8 cellular contexts compared by ENCODE assay signal in genomic region chr16:2152695-2153506, GRCh38. TPM values are rescaled to one million over a fixed set of nuclear protein-coding genes. Genes with fewer than 3 reads are reported as not detected.
DNase-seq lines count a peak whose midpoint lies in the region; ATAC-seq and TF ChIP-seq lines count a peak whose summit lies in the region.

No MANE protein-coding gene starts in this region.

- POLR2A ChIA-PET in IMR-90 (lab: Charles Lee; ENCODE audit: unreplicated experiment): interaction anchor here (0.5 kb wide), 1 partner anchor 32 kb away, joined by 5 read pairs; no protein-coding TSS in a partner anchor

- H3K18ac ChIP-seq in IMR-90 (ENCODE audit: low read depth, low read length): no peak overlapping the region

- H3K14ac ChIP-seq in IMR-90 (replicated peaks; ENCODE audit: low read depth, low read length): peak overlapping the region; percentile 97

- peak overlapping the region; percentile 57 for H2AFZ ChIP-seq in IMR-90 (replicated peaks; ENCODE audit: low read length, poor library complexity)

- H3K4ac ChIP-seq in IMR-90 (ENCODE audit: low read depth, low read length): peak overlapping the region; percentile 49

- H3K27me3 ChIP-seq in IMR-90 (ENCODE audit: control insufficient read depth, insufficient read depth, low read length): no peaks in the 10 kb centered on the region

- H3K36me3 ChIP-seq in IMR-90 (ENCODE audit: control insufficient read depth, insufficient read depth, low read length): peaks cover 32% of the 10 kb centered on the region

- H2BK15ac ChIP-seq in IMR-90 (ENCODE audit: low read depth, low read length): no peak overlapping the region

- H2BK5ac ChIP-seq in IMR-90 (ENCODE audit: low read depth, low read length, poor library complexity, severe bottlenecking): peak overlapping the region; percentile 7

- TF ChIP-seq CTCF in IMR-90 (conservative IDR thresholded peaks at IDR 0.05; ENCODE audit: low read depth, low read length): no peak

- H3K9me3 Mint-ChIP-seq in activated T-cell treated with anti-CD3 and anti-CD28 coated beads, Interleukin-2, amount 50 U/mL, for 72 hours: no peaks in the 10 kb centered on the region

- no peak for TF ChIP-seq RAD21 in IMR-90 (IDR thresholded peaks at IDR 0.05; ENCODE audit: low read length)

- peak overlapping the region; percentile 70 to 90 for H3K4me3 Mint-ChIP-seq in activated T-cell treated with anti-CD3 and anti-CD28 coated beads, Interleukin-2, amount 50 U/mL, for 72 hours

- ATAC-seq in IMR-90 (ENCODE audit: low read depth) (no peak), HG03025 (IDR thresholded peaks at IDR 0.05; ENCODE audit: low FRiP score, unreplicated experiment) (no peak)
- no peak for ATAC-seq in activated T-cell treated with anti-CD3 and anti-CD28 coated beads, Interleukin-2, amount 50 U/mL, for 72 hours (replicated peaks in 1 of 2)

- peaks cover 91% of the 10 kb centered on the region for H4K20me1 ChIP-seq in IMR-90 (ENCODE audit: insufficient read depth, low read length)

- 0 out of 2 replicates have a peak, but pooled peaks have one; percentile 39 for TF ChIP-seq POLR2A in IMR-90 (IDR thresholded peaks at IDR 0.05; ENCODE audit: low read depth, low read length)

- WGBS in IMR-90 (ENCODE audit: extremely low coverage in 2 of 2, insufficient read length in 1 of 2), 2 experiments: 8% methylated on average over 2 of the region's 25 CpGs; no CpG with 5 or more reads in 1 of the 2 experiments

- H3K4me1 ChIP-seq in IMR-90 (ENCODE audit: control insufficient read depth, insufficient read depth, low read length): peaks cover 48% of the 10 kb centered on the region

- CTCF ChIA-PET in IMR-90 (lab: Yijun Ruan, JAX): no interaction called here

- peak overlapping the region; percentile 62 for H3K27ac ChIP-seq in IMR-90 (ENCODE audit: insufficient read depth, low read length)

- no peak overlapping the region for H4K91ac ChIP-seq in IMR-90 (ENCODE audit: insufficient read depth, low read depth, low read length)

- peak overlapping the region; percentile 93; the same call in 1 of the 2 replicates for H3K23ac ChIP-seq in IMR-90 (ENCODE audit: low read depth, low read length)

- H3K4me2 ChIP-seq in IMR-90 (ENCODE audit: low read depth, low read length): peak overlapping the region; percentile 98

- peaks cover 15% of the 10 kb centered on the region for H3K9me1 ChIP-seq in IMR-90 (ENCODE audit: insufficient read depth, low read length)

- H3K4me3 ChIP-seq in IMR-90 (ENCODE audit: insufficient read depth, low read depth, low read length): peak overlapping the region; percentile 64
- peak overlapping the region; percentile 99 for H3K4me3 ChIP-seq in iPS-11a (ENCODE audit: low read depth, low read length)

- H3K9me3 ChIP-seq in IMR-90 (ENCODE audit: control insufficient read depth, insufficient read depth, low read length): no peaks in the 10 kb centered on the region

- dilution Hi-C loops in IMR-90 (cut with HindIII; ENCODE audit: low sequenced_read_pairs, unreplicated experiment): no loop called here

- H3K9ac ChIP-seq in IMR-90 (ENCODE audit: low read depth, low read length): peak overlapping the region; percentile 95

- no peak overlapping the region for H2BK120ac ChIP-seq in IMR-90 (ENCODE audit: low read depth, low read length)

- peaks cover 4 to 7% of the 10 kb centered on the region in 2 donors for H3K36me3 Mint-ChIP-seq in activated T-cell treated with anti-CD3 and anti-CD28 coated beads, Interleukin-2, amount 50 U/mL, for 72 hours (ENCODE audit: insufficient read depth in 2 of 2)

- no peaks in the 10 kb centered on the region for H3K27me3 Mint-ChIP-seq in activated T-cell treated with anti-CD3 and anti-CD28 coated beads, Interleukin-2, amount 50 U/mL, for 72 hours (ENCODE audit: low read depth)

- peak overlapping the region; percentile 18; the same call in 1 of the 2 replicates for H3K56ac ChIP-seq in IMR-90 (ENCODE audit: extremely low read depth, insufficient read depth, low read length)

- H4K8ac ChIP-seq in IMR-90 (ENCODE audit: low read depth in 2 of 2, low read length in 2 of 2): peak overlapping the region in 1 of 2 experiments; percentile 14; a peak in 1 of 4 replicates

- H2BK20ac ChIP-seq in IMR-90 (ENCODE audit: low read depth, low read length): no peak overlapping the region

- in situ Hi-C loops in IMR-90 (cut with MboI; ENCODE audit: low sequenced_read_pairs): no loop called here

- BruUV-seq in IMR-90 (replicated peaks; lab: Mats Ljungman, UMichigan): no TSS peak

- intact Hi-C loops in IMR-90 (cut with micrococcal nuclease): no loop called here

- H2AK9ac ChIP-seq in IMR-90 (replicated peaks; ENCODE audit: low read depth, low read length, poor library complexity): peak overlapping the region; percentile 92

- peak overlapping the region; percentile 80 for H2AK5ac ChIP-seq in IMR-90 (ENCODE audit: low read depth, low read length)

- peaks cover 70% of the 10 kb centered on the region for H3K4me1 Mint-ChIP-seq in activated T-cell treated with anti-CD3 and anti-CD28 coated beads, Interleukin-2, amount 50 U/mL, for 72 hours (ENCODE audit: low read depth)

- H3K27ac Mint-ChIP-seq in activated T-cell treated with anti-CD3 and anti-CD28 coated beads, Interleukin-2, amount 50 U/mL, for 72 hours: peak overlapping the region; percentile 60

- DNase-seq in DMS 273 (lab: John Stamatoyannopoulos, UW; ENCODE audit: unreplicated experiment): peak; percentile 87
- DNase-seq in IMR-90: no peak
- peak in 1 of 2 donors; percentile 30 for DNase-seq in activated T-cell treated with anti-CD3 and anti-CD28 coated beads, Interleukin-2, amount 50 U/mL, for 72 hours
- peak; percentile 58 for DNase-seq in stimulated activated CD8-positive, alpha-beta memory T cell treated with anti-CD3 and anti-CD28 coated beads, Interleukin-4, amount 100 ng/mL, for 48 hours
- DNase-seq in DMS114 treated with DMSO at 0.1 percent for 48 hours (lab: John Stamatoyannopoulos, UW; ENCODE audit: unreplicated experiment): no peak
- DNase-seq in D341Med (ENCODE audit: low spot score): no peak

- H3K79me1 ChIP-seq in IMR-90 (ENCODE audit: low read depth in 1 of 2, low read length in 2 of 2): peaks cover 11 to 83% of the 10 kb centered on the region in 2 experiments; a peak in 3 of 4 replicates

- H4K5ac ChIP-seq in IMR-90 (ENCODE audit: low read depth, low read length): no peak overlapping the region

TF ChIP-seq in IMR-90, 13 proteins besides CTCF, POLR2A, EP300 and RAD21 (continues in another document):
- no peak for TF ChIP-seq BHLHE40 (IDR thresholded peaks at IDR 0.05; ENCODE audit: low read depth, low read length)
- no peak for TF ChIP-seq FOS (IDR thresholded peaks at IDR 0.05; ENCODE audit: low read depth, low read length)
- no peak for TF ChIP-seq NFE2L2 (IDR thresholded peaks at IDR 0.05; ENCODE audit: low read depth, low read length)
- TF ChIP-seq, protein P1, sequence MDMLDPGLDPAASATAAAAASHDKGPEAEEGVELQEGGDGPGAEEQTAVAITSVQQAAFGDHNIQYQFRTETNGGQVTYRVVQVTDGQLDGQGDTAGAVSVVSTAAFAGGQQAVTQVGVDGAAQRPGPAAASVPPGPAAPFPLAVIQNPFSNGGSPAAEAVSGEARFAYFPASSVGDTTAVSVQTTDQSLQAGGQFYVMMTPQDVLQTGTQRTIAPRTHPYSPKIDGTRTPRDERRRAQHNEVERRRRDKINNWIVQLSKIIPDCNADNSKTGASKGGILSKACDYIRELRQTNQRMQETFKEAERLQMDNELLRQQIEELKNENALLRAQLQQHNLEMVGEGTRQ (IDR thresholded peaks at IDR 0.05; ENCODE audit: low read depth, low read length): no peak
- TF ChIP-seq, protein P2, sequence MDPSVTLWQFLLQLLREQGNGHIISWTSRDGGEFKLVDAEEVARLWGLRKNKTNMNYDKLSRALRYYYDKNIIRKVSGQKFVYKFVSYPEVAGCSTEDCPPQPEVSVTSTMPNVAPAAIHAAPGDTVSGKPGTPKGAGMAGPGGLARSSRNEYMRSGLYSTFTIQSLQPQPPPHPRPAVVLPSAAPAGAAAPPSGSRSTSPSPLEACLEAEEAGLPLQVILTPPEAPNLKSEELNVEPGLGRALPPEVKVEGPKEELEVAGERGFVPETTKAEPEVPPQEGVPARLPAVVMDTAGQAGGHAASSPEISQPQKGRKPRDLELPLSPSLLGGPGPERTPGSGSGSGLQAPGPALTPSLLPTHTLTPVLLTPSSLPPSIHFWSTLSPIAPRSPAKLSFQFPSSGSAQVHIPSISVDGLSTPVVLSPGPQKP (IDR thresholded peaks at IDR 0.05; ENCODE audit: borderline replicate concordance, low read depth, low read length): no peak
- TF ChIP-seq MXI1 (IDR thresholded peaks at IDR 0.05; ENCODE audit: borderline replicate concordance, low read depth, low read length): no peak

RNA-seq across cellular contexts. Expression of gene TRAF7, which starts 2.7 kb away (rescaled TPM):
- 26.4 and 29.6 TPM in 2 replicates for total RNA-seq in IMR-90 (2012; rRNA removed)
- polyA plus RNA-seq in IMR-90 (2012; rRNA removed): 52.6 and 55.1 TPM in 2 replicates
- 37.0 and 60.8 TPM in 2 replicates for polyA plus RNA-seq in IMR-90 (2012; cell fraction: cytosol; rRNA removed)
- 79.2 and 173 TPM in 2 replicates for polyA plus RNA-seq in IMR-90 (2012; cell fraction: nucleus; rRNA removed; ENCODE audit: low replicate concordance)
- total RNA-seq in activated T-cell treated with anti-CD3 and anti-CD28 coated beads, Interleukin-2, amount 50 U/mL, for 72 hours: 10 to 100 TPM; 66.4 to 72.9 TPM

RNA-seq across cellular contexts. Expression of gene RAB26, which starts 4.5 kb away (rescaled TPM):
- 1.1 TPM in 2 replicates for total RNA-seq in IMR-90 (2012; rRNA removed)
- polyA plus RNA-seq in IMR-90 (2012; rRNA removed): 4.5 and 4.8 TPM in 2 replicates
- 2.8 and 4.9 TPM in 2 replicates for polyA plus RNA-seq in IMR-90 (2012; cell fraction: cytosol; rRNA removed)
- polyA plus RNA-seq in IMR-90 (2012; cell fraction: nucleus; rRNA removed; ENCODE audit: low replicate concordance): 33.0 and 40.5 TPM in 2 replicates
- total RNA-seq in activated T-cell treated with anti-CD3 and anti-CD28 coated beads, Interleukin-2, amount 50 U/mL, for 72 hours: 1 to 10 TPM in 1 of 2 donors, under 1 TPM in 1; 0.82 to 2.0 TPM

RNA-seq across cellular contexts. Expression of gene PKD1, which starts 17.2 kb away (rescaled TPM):
- total RNA-seq in IMR-90 (2012; rRNA removed): 7.9 and 15.6 TPM in 2 replicates
- 97.3 and 118 TPM in 2 replicates for polyA plus RNA-seq in IMR-90 (2012; rRNA removed)
- polyA plus RNA-seq in IMR-90 (2012; cell fraction: cytosol; rRNA removed): 53.6 and 146 TPM in 2 replicates
- polyA plus RNA-seq in IMR-90 (2012; cell fraction: nucleus; rRNA removed; ENCODE audit: low replicate concordance): 423 and 1,655 TPM in 2 replicates
- total RNA-seq in activated T-cell treated with anti-CD3 and anti-CD28 coated beads, Interleukin-2, amount 50 U/mL, for 72 hours: 10 to 100 TPM; 90.2 to 95.7 TPM

RNA-seq across cellular contexts. Expression of gene CASKIN1, which starts 43.5 kb away (rescaled TPM):
- total RNA-seq in IMR-90 (2012; rRNA removed): not detected in 2 replicates
- 0.05 and 0.06 TPM in 2 replicates for polyA plus RNA-seq in IMR-90 (2012; rRNA removed)
- 0.05 and 0.09 TPM in 2 replicates for polyA plus RNA-seq in IMR-90 (2012; cell fraction: cytosol; rRNA removed)
- 0.76 and 1.1 TPM in 2 replicates for polyA plus RNA-seq in IMR-90 (2012; cell fraction: nucleus; rRNA removed; ENCODE audit: low replicate concordance)
- 1 to 10 TPM in 1 of 2 donors, under 1 TPM in 1; 0.89 to 2.1 TPM for total RNA-seq in activated T-cell treated with anti-CD3 and anti-CD28 coated beads, Interleukin-2, amount 50 U/mL, for 72 hours

RNA-seq across cellular contexts. Expression of gene MLST8, which starts 52.4 kb away (rescaled TPM):
- 34.4 and 50.3 TPM in 2 replicates for total RNA-seq in IMR-90 (2012; rRNA removed)
- polyA plus RNA-seq in IMR-90 (2012; rRNA removed): 93.7 and 94.1 TPM in 2 replicates
- polyA plus RNA-seq in IMR-90 (2012; cell fraction: cytosol; rRNA removed): 56.2 and 108 TPM in 2 replicates
- 97.5 and 242 TPM in 2 replicates for polyA plus RNA-seq in IMR-90 (2012; cell fraction: nucleus; rRNA removed; ENCODE audit: low replicate concordance)
- 10 to 100 TPM; 54.9 to 65.6 TPM for total RNA-seq in activated T-cell treated with anti-CD3 and anti-CD28 coated beads, Interleukin-2, amount 50 U/mL, for 72 hours

Comparison
In these comparisons a context has a peak if more than half of its experiments do, and no peak if none do; other contexts are left out.
1. DNase-seq: peak in DMS 273 (single experiment) and stimulated activated CD8-positive, alpha-beta memory T cell treated with anti-CD3 and anti-CD28 coated beads, Interleukin-4, amount 100 ng/mL, for 48 hours (single experiment); none in IMR-90 (single experiment), DMS114 treated with DMSO at 0.1 percent for 48 hours (single experiment) and D341Med (single experiment).